8 cellular contexts compared by ENCODE assay signal in the genomic region with DNA sequence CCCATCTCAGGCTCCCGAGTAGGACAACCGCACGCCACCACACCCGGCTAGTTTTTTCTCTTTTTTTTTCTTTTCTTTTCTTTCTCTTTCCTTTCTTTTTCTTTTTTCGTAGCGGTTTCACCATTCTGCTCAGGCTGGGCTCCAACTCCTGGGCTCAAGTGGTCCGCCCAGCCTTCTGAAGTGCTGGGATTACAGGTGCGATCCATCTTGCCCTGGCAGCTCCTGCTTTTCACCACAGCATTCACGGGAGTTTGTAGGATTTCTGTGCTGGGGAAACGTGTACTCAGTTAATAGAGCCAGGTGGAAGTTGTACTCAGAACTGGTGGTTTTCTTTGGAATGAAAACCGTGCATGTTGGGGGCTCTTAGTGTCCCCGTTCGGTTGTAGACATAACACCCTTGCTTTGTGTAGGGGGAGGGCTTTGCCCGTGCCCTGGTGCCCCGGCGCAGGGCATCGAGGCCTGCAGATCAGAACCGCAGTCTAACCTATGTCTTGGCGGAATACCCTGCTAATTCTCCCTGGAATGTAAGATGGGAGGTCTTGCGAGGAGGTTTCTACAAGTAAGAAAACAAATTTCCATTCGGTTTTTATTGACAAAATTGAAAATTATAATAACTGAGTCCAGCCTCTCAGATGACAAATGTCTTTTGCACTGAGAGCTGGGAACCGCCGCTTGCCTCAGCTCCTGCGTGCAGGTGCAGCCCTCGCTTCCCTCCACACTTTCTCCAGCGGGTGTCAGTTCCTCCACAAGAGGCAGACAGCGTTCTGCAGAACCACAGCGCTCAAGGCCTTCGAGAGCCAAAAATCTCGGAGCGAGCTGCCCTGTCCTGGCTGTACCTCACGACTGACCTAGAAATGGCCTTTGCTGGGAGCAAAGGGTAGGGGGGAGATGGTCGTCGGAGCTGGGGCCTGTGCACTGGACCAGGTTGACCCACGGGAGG. TPM values are rescaled to one million over a fixed set of nuclear protein-coding genes. Genes with fewer than 3 reads are reported as not detected.
A peak's percentile ranks its signal among the peaks of the same experiment; 100 is the strongest.
DNase-seq lines count a peak whose midpoint lies in the region; ATAC-seq and TF ChIP-seq lines count a peak whose summit lies in the region.
"Not testable (repeated sequence)": the region's sequence is repeated elsewhere in the genome, so short reads cannot be mapped to it uniquely, and the experiment has no call there.
"Had no signal": no experiment of that assay in that cellular context is flagged by ENCODE, and none has a peak within 500 bp of the region (broad histone marks: within the 10 kb centered on the region; RNA-seq: fewer than 3 reads in every experiment).

No MANE protein-coding gene starts in this region.

- H3K27me3 ChIP-seq in MG63, body of pancreas: not testable (repeated sequence)

- not testable (repeated sequence) for H3K4me1 ChIP-seq in body of pancreas

- H3K27ac ChIP-seq in body of pancreas: peak overlapping the region in 2 of 4 donors; percentile 80 to 84

- not testable (repeated sequence) for H3K36me3 ChIP-seq in MG63; body of pancreas (replicated peaks in 1 of 2; ENCODE audit: insufficient read depth in 1 of 2, low read depth in 2 of 2)

- H3K4me3 Mint-ChIP-seq in activated CD4-positive, alpha-beta memory T cell treated with anti-CD3 and anti-CD28 coated beads for 36 hours: peak overlapping the region; percentile 85
- peak overlapping the region; percentile 78 for H3K4me3 Mint-ChIP-seq in progenitor cell of endocrine pancreas (ENCODE audit: low read depth)

- H3K9me3 ChIP-seq in MG63, body of pancreas: not testable (repeated sequence)

- WGBS in body of pancreas, 2 donors: 19 to 24% methylated on average over 11 to 12 of the region's 35 CpGs

- intact Hi-C loops in activated CD4-positive, alpha-beta memory T cell treated with anti-CD3 and anti-CD28 coated beads for 36 hours (cut with micrococcal nuclease): loop anchor here (10.0 kb wide), 1 partner anchor 149 kb away; no protein-coding TSS in a partner anchor
- intact Hi-C loops in body of pancreas (cut with DNase I); left ventricle myocardium superior (cut with micrococcal nuclease): not testable (repeated sequence)

- peak in 1 of 3 donors; percentile 4 for TF ChIP-seq POLR2A in body of pancreas (IDR thresholded peaks at IDR 0.05)

- DNase-seq in MG63; body of pancreas; left ventricle myocardium superior; progenitor cell of endocrine pancreas (ENCODE audit: low spot score, unreplicated experiment): not testable (repeated sequence)
- DNase-seq in activated CD4-positive, alpha-beta memory T cell treated with anti-CD3 and anti-CD28 coated beads for 36 hours: peak; percentile 11

- peak overlapping the region; percentile 12; the same call in 1 of the 2 replicates for H3K4me3 ChIP-seq in MG63
- H3K4me3 ChIP-seq in body of pancreas: not testable (repeated sequence)

- H3K27me3 Mint-ChIP-seq in activated CD4-positive, alpha-beta memory T cell treated with anti-CD3 and anti-CD28 coated beads for 36 hours; progenitor cell of endocrine pancreas: not testable (repeated sequence)

- H3K27ac Mint-ChIP-seq in activated CD4-positive, alpha-beta memory T cell treated with anti-CD3 and anti-CD28 coated beads for 36 hours: peak overlapping the region; percentile 95
- peak overlapping the region; percentile 99 for H3K27ac Mint-ChIP-seq in progenitor cell of endocrine pancreas

- H3K36me3 Mint-ChIP-seq in activated CD4-positive, alpha-beta memory T cell treated with anti-CD3 and anti-CD28 coated beads for 36 hours; progenitor cell of endocrine pancreas (ENCODE audit: insufficient read depth): not testable (repeated sequence)

- CTCF ChIA-PET in activated CD4-positive, alpha-beta memory T cell treated with anti-CD3 and anti-CD28 coated beads for 36 hours (lab: Charles Lee): interaction anchor here (0.9 kb wide), 1 partner anchor 189 kb away, joined by 4 read pairs; no protein-coding TSS in a partner anchor

- H3K4me1 Mint-ChIP-seq in activated CD4-positive, alpha-beta memory T cell treated with anti-CD3 and anti-CD28 coated beads for 36 hours (ENCODE audit: low read depth); progenitor cell of endocrine pancreas (ENCODE audit: low read depth): not testable (repeated sequence)

- not testable (repeated sequence) for TF ChIP-seq CTCF in body of pancreas (IDR thresholded peaks at IDR 0.05); progenitor cell of endocrine pancreas (IDR thresholded peaks at IDR 0.05; ENCODE audit: unreplicated experiment)

- peak; percentile 16 for ATAC-seq in GM19397 (IDR thresholded peaks at IDR 0.05; ENCODE audit: unreplicated experiment)
- ATAC-seq in HG02938 (IDR thresholded peaks at IDR 0.05; ENCODE audit: unreplicated experiment): peak; percentile 5
- ATAC-seq in body of pancreas: peak; percentile 6
- ATAC-seq in left ventricle myocardium superior: peak; percentile 8

- POLR2A ChIA-PET in activated CD4-positive, alpha-beta memory T cell treated with anti-CD3 and anti-CD28 coated beads for 36 hours (lab: Charles Lee): interaction anchor here (0.6 to 1.7 kb wide), 13 partner anchors 121 to 1439 kb away, joined by 3 to 30 read pairs (median 5); no protein-coding TSS in a partner anchor

- not testable (repeated sequence) for H3K9me3 Mint-ChIP-seq in activated CD4-positive, alpha-beta memory T cell treated with anti-CD3 and anti-CD28 coated beads for 36 hours; progenitor cell of endocrine pancreas (ENCODE audit: low read depth)

RNA-seq across cellular contexts. Expression of gene PPIAL4G, which starts 40.4 kb away (rescaled TPM):
- total RNA-seq in MG63 (2014; rRNA removed; shearing (Covaris generic); ENCODE audit: low replicate concordance): not detected in 2 replicates
- total RNA-seq in activated CD4-positive, alpha-beta memory T cell treated with anti-CD3 and anti-CD28 coated beads for 36 hours: under 1 TPM; 0.12 to 0.14 TPM
- total RNA-seq in body of pancreas: not detected
- total RNA-seq in left ventricle myocardium superior: not detected
- 0.14 TPM in 1 of 2 replicates, not detected in the other for total RNA-seq in progenitor cell of endocrine pancreas
- total RNA-seq: mammary epithelial cell had no signal
